In the genomic region with DNA sequence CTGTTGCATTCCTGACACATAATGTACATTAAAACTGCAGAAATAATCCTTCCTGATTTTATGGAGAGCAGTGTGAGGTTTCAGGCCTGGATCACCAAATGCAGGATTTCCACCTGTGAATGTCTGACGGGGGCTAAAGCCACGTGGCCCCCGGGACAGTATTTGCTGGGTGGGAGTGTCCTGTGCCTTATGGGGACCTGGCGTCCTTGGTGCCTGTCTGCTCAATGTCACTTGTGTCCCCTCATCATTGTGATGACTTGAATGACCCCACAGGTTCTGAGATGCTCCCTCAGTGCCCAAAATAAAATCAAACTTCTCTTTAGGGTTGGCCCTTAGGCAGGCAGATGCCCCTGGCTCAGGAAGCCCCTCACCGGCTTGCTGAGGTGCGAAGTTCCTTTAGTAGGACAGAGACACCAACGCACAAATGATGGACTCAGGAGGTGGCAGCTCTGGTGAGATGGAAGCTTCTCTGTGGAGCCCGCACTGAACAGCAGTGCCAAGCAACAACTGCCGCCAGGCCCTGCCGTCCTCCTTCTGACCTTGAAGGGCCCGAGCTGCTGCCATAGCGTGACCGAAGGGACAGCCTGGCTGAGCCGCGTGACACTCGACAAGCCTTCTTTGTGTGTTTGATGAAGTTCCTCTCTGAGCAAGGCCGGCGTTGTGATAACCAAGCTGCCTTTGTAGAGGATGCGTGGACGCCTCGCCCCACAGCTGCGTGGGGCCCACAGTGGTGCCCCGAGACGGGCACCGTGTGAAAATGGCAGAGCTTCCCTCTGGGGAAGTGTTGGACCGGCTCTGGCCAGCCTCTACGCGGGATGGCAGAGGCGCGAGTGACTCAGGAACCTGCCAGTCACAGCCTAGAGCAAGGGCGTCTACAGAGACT, we compare ENCODE assay signal across 1 cellular context.
TF ChIP-seq lines count a peak whose summit lies in the region.

No MANE protein-coding gene starts in this region.

TF ChIP-seq in GM12891, 5 proteins besides CTCF, POLR2A, EP300 and RAD21 (continued from another document):
- TF ChIP-seq TAF1 (IDR thresholded peaks at IDR 0.05; ENCODE audit: low read depth, low read length) = no peak
